1 cellular context compared by ENCODE assay signal in the genomic region with DNA sequence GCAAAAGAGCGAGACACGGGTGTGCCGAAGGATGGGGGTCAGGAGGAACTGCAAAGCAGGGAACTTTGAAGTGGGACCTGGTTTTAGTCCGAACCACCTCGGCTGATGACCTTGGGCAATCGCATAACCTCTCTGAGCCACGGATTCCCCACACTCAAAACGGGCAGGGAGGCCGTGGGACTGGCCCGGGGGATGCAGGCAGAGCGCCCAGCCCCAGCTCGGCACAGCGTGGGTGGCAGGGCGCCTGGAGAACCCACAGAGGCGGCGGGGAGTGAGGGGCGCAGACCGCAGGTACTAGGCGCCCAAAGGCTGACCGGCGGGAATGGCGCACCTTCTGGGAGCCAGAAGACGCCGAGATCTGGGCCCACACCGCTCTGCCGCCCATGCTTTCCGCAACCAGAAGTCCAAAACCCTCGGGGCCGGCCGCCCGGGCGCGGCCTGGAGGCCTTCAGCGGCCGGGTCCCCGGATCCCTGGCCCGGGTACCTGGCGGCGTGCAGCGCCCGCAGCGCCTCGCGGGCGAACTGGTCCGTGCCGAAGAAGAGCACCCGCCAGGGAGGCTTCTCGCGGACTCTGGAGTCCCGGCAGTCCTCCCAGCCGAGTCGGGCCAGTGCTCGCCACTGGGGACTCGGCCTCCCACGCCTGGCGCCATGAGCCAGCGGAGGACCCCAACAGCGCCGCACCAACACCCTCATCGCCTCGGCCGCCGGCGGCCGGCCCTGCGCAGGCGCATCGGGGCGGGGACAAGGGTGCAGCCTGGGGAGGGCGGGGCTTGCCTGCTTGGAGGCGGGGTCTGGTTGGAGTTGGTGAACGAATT.
A peak's percentile ranks its signal among the peaks of the same experiment; 100 is the strongest.
TF ChIP-seq lines count a peak whose summit lies in the region.

A gene (minus strand): TSS at position 719 of the 815 bp plus-strand sequence. CDS start 26 bp downstream, at position 693.

TF ChIP-seq in HepG2, 621 proteins besides CTCF, POLR2A, EP300 and RAD21 (continued from another document and continues in another):
- TF ChIP-seq, protein P1, sequence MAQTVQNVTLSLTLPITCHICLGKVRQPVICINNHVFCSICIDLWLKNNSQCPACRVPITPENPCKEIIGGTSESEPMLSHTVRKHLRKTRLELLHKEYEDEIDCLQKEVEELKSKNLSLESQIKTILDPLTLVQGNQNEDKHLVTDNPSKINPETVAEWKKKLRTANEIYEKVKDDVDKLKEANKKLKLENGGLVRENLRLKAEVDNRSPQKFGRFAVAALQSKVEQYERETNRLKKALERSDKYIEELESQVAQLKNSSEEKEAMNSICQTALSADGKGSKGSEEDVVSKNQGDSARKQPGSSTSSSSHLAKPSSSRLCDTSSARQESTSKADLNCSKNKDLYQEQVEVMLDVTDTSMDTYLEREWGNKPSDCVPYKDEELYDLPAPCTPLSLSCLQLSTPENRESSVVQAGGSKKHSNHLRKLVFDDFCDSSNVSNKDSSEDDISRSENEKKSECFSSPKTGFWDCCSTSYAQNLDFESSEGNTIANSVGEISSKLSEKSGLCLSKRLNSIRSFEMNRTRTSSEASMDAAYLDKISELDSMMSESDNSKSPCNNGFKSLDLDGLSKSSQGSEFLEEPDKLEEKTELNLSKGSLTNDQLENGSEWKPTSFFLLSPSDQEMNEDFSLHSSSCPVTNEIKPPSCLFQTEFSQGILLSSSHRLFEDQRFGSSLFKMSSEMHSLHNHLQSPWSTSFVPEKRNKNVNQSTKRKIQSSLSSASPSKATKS (CRISPR knock-in tag; IDR thresholded peaks at IDR 0.05) = 0 out of 2 replicates have a peak, but pooled peaks have one; percentile 60
- TF ChIP-seq ATAD3A (CRISPR knock-in tag; IDR thresholded peaks at IDR 0.05) (no peak), ZNF264 (CRISPR knock-in tag; IDR thresholded peaks at IDR 0.05) (no peak), SMYD3 (CRISPR knock-in tag; IDR thresholded peaks at IDR 0.05) (no peak), MTF1 (CRISPR knock-in tag; IDR thresholded peaks at IDR 0.05) (no peak), DNMT1 (CRISPR knock-in tag; IDR thresholded peaks at IDR 0.05) (no peak), ZSCAN21 (CRISPR knock-in tag; IDR thresholded peaks at IDR 0.05; ENCODE audit: borderline replicate concordance) (peak; percentile 69; the same call in 1 of the 2 replicates), ZNF567 (CRISPR knock-in tag; IDR thresholded peaks at IDR 0.05; ENCODE audit: borderline replicate concordance) (peak; percentile 64; the same call in 1 of the 2 replicates), SRY (CRISPR knock-in tag; IDR thresholded peaks at IDR 0.05) (peak; percentile 90; the same call in 1 of the 2 replicates), ZNF230 (CRISPR knock-in tag; IDR thresholded peaks at IDR 0.05) (0 out of 2 replicates have a peak, but pooled peaks have one; percentile 47), ZBTB8A (CRISPR knock-in tag; IDR thresholded peaks at IDR 0.05; ENCODE audit: borderline replicate concordance, low read depth) (no peak), KLF9 (CRISPR knock-in tag; IDR thresholded peaks at IDR 0.05; ENCODE audit: low read depth) (no peak), TBL1XR1 (IDR thresholded peaks at IDR 0.05; ENCODE audit: borderline replicate concordance, low read length, partially characterized antibody) (no peak), ZNF367 (CRISPR knock-in tag; IDR thresholded peaks at IDR 0.05; ENCODE audit: borderline replicate concordance) (no peak; the same call in 1 of the 2 replicates), CBX5 (CRISPR knock-in tag; IDR thresholded peaks at IDR 0.05; ENCODE audit: borderline replicate concordance) (no peak), PLRG1 (conservative IDR thresholded peaks at IDR 0.05) (no peak), ZNF274 (CRISPR knock-in tag; IDR thresholded peaks at IDR 0.05) (0 out of 2 replicates have a peak, but pooled peaks have one; percentile 61), RFXAP (CRISPR knock-in tag; IDR thresholded peaks at IDR 0.05; ENCODE audit: borderline replicate concordance) (0 out of 2 replicates have a peak, but pooled peaks have one; percentile 60), ZFY (CRISPR knock-in tag; IDR thresholded peaks at IDR 0.05) (peak; percentile 94), SKI (IDR thresholded peaks at IDR 0.05; ENCODE audit: partially characterized antibody) (no peak), ASH2L (IDR thresholded peaks at IDR 0.05; ENCODE audit: insufficient read length, low read depth, low read length) (peak; percentile 82), CBFB (CRISPR knock-in tag; IDR thresholded peaks at IDR 0.05) (no peak)
- TF ChIP-seq, protein P2, sequence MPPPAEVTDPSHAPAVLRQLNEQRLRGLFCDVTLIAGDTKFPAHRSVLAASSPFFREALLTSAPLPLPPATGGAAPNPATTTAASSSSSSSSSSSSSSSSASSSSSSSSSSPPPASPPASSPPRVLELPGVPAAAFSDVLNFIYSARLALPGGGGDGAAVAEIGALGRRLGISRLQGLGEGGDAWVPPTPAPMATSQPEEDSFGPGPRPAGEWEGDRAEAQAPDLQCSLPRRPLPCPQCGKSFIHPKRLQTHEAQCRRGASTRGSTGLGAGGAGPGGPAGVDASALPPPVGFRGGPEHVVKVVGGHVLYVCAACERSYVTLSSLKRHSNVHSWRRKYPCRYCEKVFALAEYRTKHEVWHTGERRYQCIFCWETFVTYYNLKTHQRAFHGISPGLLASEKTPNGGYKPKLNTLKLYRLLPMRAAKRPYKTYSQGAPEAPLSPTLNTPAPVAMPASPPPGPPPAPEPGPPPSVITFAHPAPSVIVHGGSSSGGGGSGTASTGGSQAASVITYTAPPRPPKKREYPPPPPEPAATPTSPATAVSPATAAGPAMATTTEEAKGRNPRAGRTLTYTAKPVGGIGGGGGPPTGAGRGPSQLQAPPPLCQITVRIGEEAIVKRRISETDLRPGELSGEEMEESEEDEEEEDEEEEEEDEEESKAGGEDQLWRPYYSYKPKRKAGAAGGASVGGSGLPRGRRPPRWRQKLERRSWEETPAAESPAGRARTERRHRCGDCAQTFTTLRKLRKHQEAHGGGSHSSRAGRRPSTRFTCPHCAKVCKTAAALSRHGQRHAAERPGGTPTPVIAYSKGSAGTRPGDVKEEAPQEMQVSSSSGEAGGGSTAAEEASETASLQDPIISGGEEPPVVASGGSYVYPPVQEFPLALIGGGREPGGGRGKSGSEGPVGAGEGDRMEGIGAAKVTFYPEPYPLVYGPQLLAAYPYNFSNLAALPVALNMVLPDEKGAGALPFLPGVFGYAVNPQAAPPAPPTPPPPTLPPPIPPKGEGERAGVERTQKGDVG (CRISPR knock-in tag; IDR thresholded peaks at IDR 0.05; ENCODE audit: borderline replicate concordance) = no peak
- TF ChIP-seq, protein P3, sequence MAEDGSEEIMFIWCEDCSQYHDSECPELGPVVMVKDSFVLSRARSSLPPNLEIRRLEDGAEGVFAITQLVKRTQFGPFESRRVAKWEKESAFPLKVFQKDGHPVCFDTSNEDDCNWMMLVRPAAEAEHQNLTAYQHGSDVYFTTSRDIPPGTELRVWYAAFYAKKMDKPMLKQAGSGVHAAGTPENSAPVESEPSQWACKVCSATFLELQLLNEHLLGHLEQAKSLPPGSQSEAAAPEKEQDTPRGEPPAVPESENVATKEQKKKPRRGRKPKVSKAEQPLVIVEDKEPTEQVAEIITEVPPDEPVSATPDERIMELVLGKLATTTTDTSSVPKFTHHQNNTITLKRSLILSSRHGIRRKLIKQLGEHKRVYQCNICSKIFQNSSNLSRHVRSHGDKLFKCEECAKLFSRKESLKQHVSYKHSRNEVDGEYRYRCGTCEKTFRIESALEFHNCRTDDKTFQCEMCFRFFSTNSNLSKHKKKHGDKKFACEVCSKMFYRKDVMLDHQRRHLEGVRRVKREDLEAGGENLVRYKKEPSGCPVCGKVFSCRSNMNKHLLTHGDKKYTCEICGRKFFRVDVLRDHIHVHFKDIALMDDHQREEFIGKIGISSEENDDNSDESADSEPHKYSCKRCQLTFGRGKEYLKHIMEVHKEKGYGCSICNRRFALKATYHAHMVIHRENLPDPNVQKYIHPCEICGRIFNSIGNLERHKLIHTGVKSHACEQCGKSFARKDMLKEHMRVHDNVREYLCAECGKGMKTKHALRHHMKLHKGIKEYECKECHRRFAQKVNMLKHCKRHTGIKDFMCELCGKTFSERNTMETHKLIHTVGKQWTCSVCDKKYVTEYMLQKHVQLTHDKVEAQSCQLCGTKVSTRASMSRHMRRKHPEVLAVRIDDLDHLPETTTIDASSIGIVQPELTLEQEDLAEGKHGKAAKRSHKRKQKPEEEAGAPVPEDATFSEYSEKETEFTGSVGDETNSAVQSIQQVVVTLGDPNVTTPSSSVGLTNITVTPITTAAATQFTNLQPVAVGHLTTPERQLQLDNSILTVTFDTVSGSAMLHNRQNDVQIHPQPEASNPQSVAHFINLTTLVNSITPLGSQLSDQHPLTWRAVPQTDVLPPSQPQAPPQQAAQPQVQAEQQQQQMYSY (CRISPR knock-in tag; IDR thresholded peaks at IDR 0.05) = no peak
- TF ChIP-seq, protein P4, sequence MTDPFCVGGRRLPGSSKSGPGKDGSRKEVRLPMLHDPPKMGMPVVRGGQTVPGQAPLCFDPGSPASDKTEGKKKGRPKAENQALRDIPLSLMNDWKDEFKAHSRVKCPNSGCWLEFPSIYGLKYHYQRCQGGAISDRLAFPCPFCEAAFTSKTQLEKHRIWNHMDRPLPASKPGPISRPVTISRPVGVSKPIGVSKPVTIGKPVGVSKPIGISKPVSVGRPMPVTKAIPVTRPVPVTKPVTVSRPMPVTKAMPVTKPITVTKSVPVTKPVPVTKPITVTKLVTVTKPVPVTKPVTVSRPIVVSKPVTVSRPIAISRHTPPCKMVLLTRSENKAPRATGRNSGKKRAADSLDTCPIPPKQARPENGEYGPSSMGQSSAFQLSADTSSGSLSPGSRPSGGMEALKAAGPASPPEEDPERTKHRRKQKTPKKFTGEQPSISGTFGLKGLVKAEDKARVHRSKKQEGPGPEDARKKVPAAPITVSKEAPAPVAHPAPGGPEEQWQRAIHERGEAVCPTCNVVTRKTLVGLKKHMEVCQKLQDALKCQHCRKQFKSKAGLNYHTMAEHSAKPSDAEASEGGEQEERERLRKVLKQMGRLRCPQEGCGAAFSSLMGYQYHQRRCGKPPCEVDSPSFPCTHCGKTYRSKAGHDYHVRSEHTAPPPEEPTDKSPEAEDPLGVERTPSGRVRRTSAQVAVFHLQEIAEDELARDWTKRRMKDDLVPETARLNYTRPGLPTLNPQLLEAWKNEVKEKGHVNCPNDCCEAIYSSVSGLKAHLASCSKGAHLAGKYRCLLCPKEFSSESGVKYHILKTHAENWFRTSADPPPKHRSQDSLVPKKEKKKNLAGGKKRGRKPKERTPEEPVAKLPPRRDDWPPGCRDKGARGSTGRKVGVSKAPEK (CRISPR knock-in tag; IDR thresholded peaks at IDR 0.05; ENCODE audit: borderline replicate concordance) = no peak
- TF ChIP-seq, protein P5, sequence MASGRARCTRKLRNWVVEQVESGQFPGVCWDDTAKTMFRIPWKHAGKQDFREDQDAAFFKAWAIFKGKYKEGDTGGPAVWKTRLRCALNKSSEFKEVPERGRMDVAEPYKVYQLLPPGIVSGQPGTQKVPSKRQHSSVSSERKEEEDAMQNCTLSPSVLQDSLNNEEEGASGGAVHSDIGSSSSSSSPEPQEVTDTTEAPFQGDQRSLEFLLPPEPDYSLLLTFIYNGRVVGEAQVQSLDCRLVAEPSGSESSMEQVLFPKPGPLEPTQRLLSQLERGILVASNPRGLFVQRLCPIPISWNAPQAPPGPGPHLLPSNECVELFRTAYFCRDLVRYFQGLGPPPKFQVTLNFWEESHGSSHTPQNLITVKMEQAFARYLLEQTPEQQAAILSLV (CRISPR knock-in tag; IDR thresholded peaks at IDR 0.05; ENCODE audit: borderline replicate concordance) = peak; percentile 76; the same call in 1 of the 2 replicates
- TF ChIP-seq, protein P6, sequence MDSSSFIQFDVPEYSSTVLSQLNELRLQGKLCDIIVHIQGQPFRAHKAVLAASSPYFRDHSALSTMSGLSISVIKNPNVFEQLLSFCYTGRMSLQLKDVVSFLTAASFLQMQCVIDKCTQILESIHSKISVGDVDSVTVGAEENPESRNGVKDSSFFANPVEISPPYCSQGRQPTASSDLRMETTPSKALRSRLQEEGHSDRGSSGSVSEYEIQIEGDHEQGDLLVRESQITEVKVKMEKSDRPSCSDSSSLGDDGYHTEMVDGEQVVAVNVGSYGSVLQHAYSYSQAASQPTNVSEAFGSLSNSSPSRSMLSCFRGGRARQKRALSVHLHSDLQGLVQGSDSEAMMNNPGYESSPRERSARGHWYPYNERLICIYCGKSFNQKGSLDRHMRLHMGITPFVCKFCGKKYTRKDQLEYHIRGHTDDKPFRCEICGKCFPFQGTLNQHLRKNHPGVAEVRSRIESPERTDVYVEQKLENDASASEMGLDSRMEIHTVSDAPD (CRISPR knock-in tag; IDR thresholded peaks at IDR 0.05) = peak; percentile 58; the same call in 1 of the 2 replicates
- TF ChIP-seq, protein P7, sequence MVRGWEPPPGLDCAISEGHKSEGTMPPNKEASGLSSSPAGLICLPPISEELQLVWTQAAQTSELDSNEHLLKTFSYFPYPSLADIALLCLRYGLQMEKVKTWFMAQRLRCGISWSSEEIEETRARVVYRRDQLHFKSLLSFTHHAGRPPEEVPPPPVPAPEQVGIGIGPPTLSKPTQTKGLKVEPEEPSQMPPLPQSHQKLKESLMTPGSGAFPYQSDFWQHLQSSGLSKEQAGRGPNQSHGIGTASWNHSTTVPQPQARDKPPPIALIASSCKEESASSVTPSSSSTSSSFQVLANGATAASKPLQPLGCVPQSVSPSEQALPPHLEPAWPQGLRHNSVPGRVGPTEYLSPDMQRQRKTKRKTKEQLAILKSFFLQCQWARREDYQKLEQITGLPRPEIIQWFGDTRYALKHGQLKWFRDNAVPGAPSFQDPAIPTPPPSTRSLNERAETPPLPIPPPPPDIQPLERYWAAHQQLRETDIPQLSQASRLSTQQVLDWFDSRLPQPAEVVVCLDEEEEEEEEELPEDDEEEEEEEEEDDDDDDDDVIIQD (CRISPR knock-in tag; IDR thresholded peaks at IDR 0.05; ENCODE audit: low read depth) = no peak
- TF ChIP-seq, protein P8, sequence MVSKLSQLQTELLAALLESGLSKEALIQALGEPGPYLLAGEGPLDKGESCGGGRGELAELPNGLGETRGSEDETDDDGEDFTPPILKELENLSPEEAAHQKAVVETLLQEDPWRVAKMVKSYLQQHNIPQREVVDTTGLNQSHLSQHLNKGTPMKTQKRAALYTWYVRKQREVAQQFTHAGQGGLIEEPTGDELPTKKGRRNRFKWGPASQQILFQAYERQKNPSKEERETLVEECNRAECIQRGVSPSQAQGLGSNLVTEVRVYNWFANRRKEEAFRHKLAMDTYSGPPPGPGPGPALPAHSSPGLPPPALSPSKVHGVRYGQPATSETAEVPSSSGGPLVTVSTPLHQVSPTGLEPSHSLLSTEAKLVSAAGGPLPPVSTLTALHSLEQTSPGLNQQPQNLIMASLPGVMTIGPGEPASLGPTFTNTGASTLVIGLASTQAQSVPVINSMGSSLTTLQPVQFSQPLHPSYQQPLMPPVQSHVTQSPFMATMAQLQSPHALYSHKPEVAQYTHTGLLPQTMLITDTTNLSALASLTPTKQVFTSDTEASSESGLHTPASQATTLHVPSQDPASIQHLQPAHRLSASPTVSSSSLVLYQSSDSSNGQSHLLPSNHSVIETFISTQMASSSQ (IDR thresholded peaks at IDR 0.05; ENCODE audit: low read depth) = no peak
- TF ChIP-seq, protein P8 (CRISPR knock-in tag; IDR thresholded peaks at IDR 0.05; ENCODE audit: borderline replicate concordance) = no peak; the same call in 1 of the 2 replicates
